23 cellular contexts compared by ENCODE assay signal in genomic region chrX:38036471-38036870, GRCh38. TPM values are rescaled to one million over a fixed set of nuclear protein-coding genes. Genes with fewer than 3 reads are reported as not detected.
"Had no signal": no experiment of that assay in that cellular context is flagged by ENCODE, and none has a peak within 500 bp of the region (broad histone marks: within the 10 kb centered on the region; RNA-seq: fewer than 3 reads in every experiment).

No MANE protein-coding gene starts in this region.

- H3K27me3 ChIP-seq: neural progenitor cell, stomach, suprapubic skin had no signal

- H3K4me3 Mint-ChIP-seq: activated naive CD4-positive, alpha-beta T cell treated with anti-CD3 and anti-CD28 coated beads, Interleukin-2, amount 10 ng/mL, durations not matched to agents 7 days and 5 days; activated T-cell treated with anti-CD3 and anti-CD28 coated beads, Interleukin-2, amount 50 U/mL, for 24 hours; brain; dendritic cell treated with granulocyte-macrophage colony-stimulating factor and Interleukin-4, amounts not matched to agents 40 ng/mL and 50 ng/mL, for 4 days; immature natural killer cell; mesothelial cell of epicardium; naive thymus-derived CD8-positive, alpha-beta T cell; neural progenitor cell; T-cell; T-helper 2 cell treated with Interferon-gamma antibody and Interleukin-4, amounts not matched to agents 5 μg/mL and 100 μg/mL, for 36 hours had no signal

- H3K4me1 Mint-ChIP-seq: activated naive CD4-positive, alpha-beta T cell treated with anti-CD3 and anti-CD28 coated beads, Interleukin-2, amount 10 ng/mL, durations not matched to agents 7 days and 5 days; brain; immature natural killer cell; mesothelial cell of epicardium; naive thymus-derived CD8-positive, alpha-beta T cell; T-cell had no signal

- H3K9me3 Mint-ChIP-seq: activated naive CD4-positive, alpha-beta T cell treated with anti-CD3 and anti-CD28 coated beads, Interleukin-2, amount 10 ng/mL, durations not matched to agents 7 days and 5 days; activated T-cell treated with anti-CD3 and anti-CD28 coated beads, Interleukin-2, amount 50 U/mL, for 24 hours; dendritic cell treated with granulocyte-macrophage colony-stimulating factor and Interleukin-4, amounts not matched to agents 40 ng/mL and 50 ng/mL, for 4 days; naive thymus-derived CD8-positive, alpha-beta T cell; T-cell; T-helper 2 cell treated with Interferon-gamma antibody and Interleukin-4, amounts not matched to agents 5 μg/mL and 100 μg/mL, for 36 hours had no signal

- H3K36me3 Mint-ChIP-seq: activated naive CD4-positive, alpha-beta T cell treated with anti-CD3 and anti-CD28 coated beads, Interleukin-2, amount 10 ng/mL, durations not matched to agents 7 days and 5 days; brain; immature natural killer cell; neural progenitor cell; T-cell had no signal

- H3K27ac Mint-ChIP-seq: activated naive CD4-positive, alpha-beta T cell treated with anti-CD3 and anti-CD28 coated beads, Interleukin-2, amount 10 ng/mL, durations not matched to agents 7 days and 5 days; activated T-cell treated with anti-CD3 and anti-CD28 coated beads, Interleukin-2, amount 50 U/mL, for 24 hours; brain; dendritic cell treated with granulocyte-macrophage colony-stimulating factor and Interleukin-4, amounts not matched to agents 40 ng/mL and 50 ng/mL, for 4 days; immature natural killer cell; mesothelial cell of epicardium; naive thymus-derived CD8-positive, alpha-beta T cell; neural progenitor cell; T-cell; T-helper 2 cell treated with Interferon-gamma antibody and Interleukin-4, amounts not matched to agents 5 μg/mL and 100 μg/mL, for 36 hours had no signal

- H3K9ac ChIP-seq: neural progenitor cell had no signal

- ATAC-seq: naive thymus-derived CD8-positive, alpha-beta T cell; T-cell had no signal

- H3K4me1 ChIP-seq: left ventricle myocardium inferior, neural progenitor cell, right atrium auricular region, stomach, suprapubic skin, tibial nerve had no signal

- H2AFZ ChIP-seq: neural progenitor cell had no signal

- H3K4me2 ChIP-seq: neural progenitor cell had no signal

- H3K27me3 Mint-ChIP-seq: activated naive CD4-positive, alpha-beta T cell treated with anti-CD3 and anti-CD28 coated beads, Interleukin-2, amount 10 ng/mL, durations not matched to agents 7 days and 5 days had no signal

- DNase-seq: activated CD4-positive, CD25-positive, alpha-beta regulatory T cell treated with anti-CD3 and anti-CD28 coated beads, Interleukin-2, amount 50 U/mL, for 72 hours; activated naive CD4-positive, alpha-beta T cell treated with anti-CD3 and anti-CD28 coated beads, Interleukin-2, amount 10 ng/mL, durations not matched to agents 7 days and 5 days; activated T-cell treated with anti-CD3 and anti-CD28 coated beads, Interleukin-2, amount 50 U/mL, for 24 hours; effector CD4-positive, alpha-beta T cell; erythroblast; foreskin melanocyte; immature natural killer cell; left ventricle myocardium inferior; naive thymus-derived CD8-positive, alpha-beta T cell; stimulated activated CD4-positive, alpha-beta T cell treated with anti-CD3 and anti-CD28 coated beads, Interleukin-12 subunit alpha, Interleukin-12 subunit beta, amount 100 ng/mL, for 4 hours; stomach; T-cell; WERI-Rb-1 had no signal

- H3K36me3 ChIP-seq: left ventricle myocardium inferior, neural progenitor cell, right atrium auricular region, stomach, suprapubic skin, tibial nerve, WERI-Rb-1 had no signal

- H3K4me3 ChIP-seq: left ventricle myocardium inferior, neural progenitor cell, right atrium auricular region, stomach, suprapubic skin, tibial nerve had no signal

- H3K9me3 ChIP-seq: left ventricle myocardium inferior, right atrium auricular region, stomach, suprapubic skin, tibial nerve had no signal

- H3K27ac ChIP-seq: left ventricle myocardium inferior, neural progenitor cell, right atrium auricular region, stomach, suprapubic skin, tibial nerve, WERI-Rb-1 had no signal

RNA-seq across cellular contexts. Expression of gene SYTL5, which starts 30.1 kb away (rescaled TPM):
- total RNA-seq: lung microvascular endothelial cell; naive thymus-derived CD8-positive, alpha-beta T cell; skeletal muscle tissue had no signal
- polyA plus RNA-seq: immature natural killer cell; naive thymus-derived CD8-positive, alpha-beta T cell had no signal
